Comparison of ENCODE assay signal across 17 cellular contexts in the genomic region with DNA sequence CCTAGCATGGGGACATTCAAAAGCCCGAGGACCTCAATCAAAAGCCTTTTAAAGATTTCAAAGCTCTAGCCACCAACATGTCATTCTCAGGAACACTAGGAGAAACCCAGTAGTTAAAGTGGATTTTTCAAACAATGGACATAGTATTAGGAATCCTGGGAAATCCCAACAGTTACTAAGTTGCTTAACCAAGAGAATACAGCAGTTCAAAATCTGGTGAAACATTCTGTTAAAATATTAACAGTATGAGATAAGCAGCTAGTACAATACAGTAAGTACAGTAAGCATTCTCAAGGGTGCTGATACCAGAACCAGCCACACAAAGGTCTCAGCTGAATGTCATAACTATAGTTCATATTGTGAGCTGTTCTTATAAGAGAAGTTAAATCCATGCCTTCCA.
DNase-seq lines count a peak whose midpoint lies in the region; ATAC-seq and TF ChIP-seq lines count a peak whose summit lies in the region.
"Had no signal": no experiment of that assay in that cellular context is flagged by ENCODE, and none has a peak within 500 bp of the region (broad histone marks: within the 10 kb centered on the region; RNA-seq: fewer than 3 reads in every experiment).

No MANE protein-coding gene starts in this region.

- CTCF ChIA-PET in Panc1 (lab: Charles Lee): interaction anchor here (0.6 kb wide), 2 partner anchors 15 to 63 kb away, joined by 4 to 6 read pairs; no protein-coding TSS in a partner anchor

- H3K36me3 ChIP-seq in Panc1 (ENCODE audit: control insufficient read depth, insufficient read depth, low read length): no peaks in the 10 kb centered on the region
- no peaks in the 10 kb centered on the region for H3K36me3 ChIP-seq in upper lobe of right lung

- peak overlapping the region in 4 of 5 experiments; percentile 17 to 82 (median 46) for H3K27ac Mint-ChIP-seq in brain

- POLR2A ChIA-PET in Panc1 (lab: Charles Lee): interaction anchor here (0.5 kb wide), 1 partner anchor 117 kb away, joined by 3 read pairs; no protein-coding TSS in a partner anchor

- H3K4me1 Mint-ChIP-seq in brain: peaks cover 26% of the 10 kb centered on the region

- ATAC-seq in Panc1 (peak; percentile 68; the same call in 1 of the 2 replicates), upper lobe of right lung (peak; percentile 55), GM21381 (IDR thresholded peaks at IDR 0.05; ENCODE audit: unreplicated experiment) (no peak)
- ATAC-seq: Right ventricle myocardium inferior had no signal

- peaks cover 13 to 28% (median 17%) of the 10 kb centered on the region in 5 experiments for H3K9me3 Mint-ChIP-seq in brain

- in situ Hi-C loops in Panc1 (cut with HindIII; ENCODE audit: low pct_unique_long_range_greater_than_20kb, low sequenced_read_pairs): no loop called here

- no peak overlapping the region for H3K4me3 ChIP-seq in Panc1 (ENCODE audit: low read depth in 2 of 2, low read length in 2 of 2)
- no peak overlapping the region for H3K4me3 ChIP-seq in upper lobe of right lung

- peaks cover 7% of the 10 kb centered on the region; the same call in 1 of the 2 replicates for H3K4me1 ChIP-seq in Panc1 (ENCODE audit: control insufficient read depth, insufficient read depth, low read length)
- H3K4me1 ChIP-seq in upper lobe of right lung: no peaks in the 10 kb centered on the region

- DNase-seq in Panc1 (ENCODE audit: low read depth, low spot score) (no peak), kidney tubule cell (ENCODE audit: low spot score) (peak; percentile 65), upper lobe of right lung (no peak)
- DNase-seq in activated CD8-positive, alpha-beta memory T cell treated with anti-CD3 and anti-CD28 coated beads for 24 hours: no peak
- DNase-seq in activated naive CD4-positive, alpha-beta T cell treated with Interleukin-2 at 50 U/mL for 16 hours: no peak
- DNase-seq: CD4-positive, alpha-beta memory T cell; DMS79 treated with DMSO at 0.1 percent for 48 hours; GOT3; NCI-H1436; NCI-H2029; NCI-H2171; NCI-H446; NCI-H69 had no signal

- H3K27ac ChIP-seq in Panc1 (ENCODE audit: low read length) (no peak overlapping the region), upper lobe of right lung (no peak overlapping the region)
- H3K27ac ChIP-seq: KMS-11 had no signal

- TF ChIP-seq CTCF in Panc1 (IDR thresholded peaks at IDR 0.05) (no peak), brain (conservative IDR thresholded peaks at IDR 0.05) (no peak), upper lobe of right lung (IDR thresholded peaks at IDR 0.05) (no peak)

- H3K9me3 ChIP-seq in Panc1 (ENCODE audit: control insufficient read depth, insufficient read depth, low read depth, low read length): peaks cover 17% of the 10 kb centered on the region; the same call in 1 of the 2 replicates
- H3K9me3 ChIP-seq in upper lobe of right lung: peaks cover 4% of the 10 kb centered on the region

- H3K4me3 Mint-ChIP-seq in brain: peak overlapping the region in 2 of 5 experiments; percentile 19 to 27
- H3K4me3 Mint-ChIP-seq: CD4-positive, alpha-beta memory T cell had no signal

- intact Hi-C loops in Panc1 (cut with micrococcal nuclease; ENCODE audit: unreplicated experiment) (no loop called here), upper lobe of right lung (cut with DNase I) (no loop called here)

- peaks cover 3% of the 10 kb centered on the region for H3K27me3 Mint-ChIP-seq in brain
- H3K27me3 Mint-ChIP-seq: CD4-positive, alpha-beta memory T cell had no signal

- BruUV-seq in Panc1 (replicated peaks; lab: Mats Ljungman, UMichigan): no TSS peak

- H3K27me3 ChIP-seq in Panc1 (ENCODE audit: control insufficient read depth, insufficient read depth, low read length) (no peaks in the 10 kb centered on the region), upper lobe of right lung (no peaks in the 10 kb centered on the region)

- peaks cover 66% of the 10 kb centered on the region for H3K36me3 Mint-ChIP-seq in brain
